In the genomic region with DNA sequence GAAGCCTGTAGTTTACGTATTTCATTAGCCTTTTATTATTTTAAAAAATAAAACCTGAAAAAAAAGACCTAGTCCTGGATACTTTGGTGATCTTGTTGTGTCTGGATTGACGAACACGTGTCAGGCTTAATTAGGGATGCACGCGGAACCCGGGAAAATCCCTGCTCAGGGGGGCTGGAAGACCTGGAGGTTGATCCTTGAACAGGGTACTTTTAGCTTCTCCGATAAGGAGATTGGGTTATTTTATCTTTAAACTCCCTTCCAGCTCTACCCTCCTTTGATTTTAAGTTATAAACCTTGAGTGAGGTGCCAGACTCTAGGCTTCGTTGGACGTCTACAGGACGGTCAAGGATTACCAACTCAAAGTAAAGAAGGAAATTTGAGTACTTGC, we compare ENCODE assay signal across 8 cellular contexts. TPM values are rescaled to one million over a fixed set of nuclear protein-coding genes. Genes with fewer than 3 reads are reported as not detected.
DNase-seq lines count a peak whose midpoint lies in the region; ATAC-seq, FAIRE-seq and TF ChIP-seq lines count a peak whose summit lies in the region.

No MANE protein-coding gene starts in this region.

- H2BK15ac ChIP-seq in IMR-90 (ENCODE audit: low read depth, low read length) = no peak overlapping the region

- dilution Hi-C loops in IMR-90 (cut with HindIII; ENCODE audit: low sequenced_read_pairs, unreplicated experiment) = no loop called here

- peak overlapping the region; percentile 92 for H3K23ac ChIP-seq in IMR-90 (ENCODE audit: low read depth, low read length)

- H2BK20ac ChIP-seq in IMR-90 (ENCODE audit: low read depth, low read length) = no peak overlapping the region

- peaks cover 15% of the 10 kb centered on the region for H3K36me3 ChIP-seq in IMR-90 (ENCODE audit: control insufficient read depth, insufficient read depth, low read length)

- H2AFZ ChIP-seq in IMR-90 (replicated peaks; ENCODE audit: low read length, poor library complexity) = peak overlapping the region; percentile 96

- H3K27me3 Mint-ChIP-seq in activated T-cell treated with anti-CD3 and anti-CD28 coated beads, Interleukin-2, amount 50 U/mL, for 72 hours (ENCODE audit: low read depth) = no peaks in the 10 kb centered on the region
- H3K27me3 Mint-ChIP-seq in naive B cell = no peaks in the 10 kb centered on the region

- H3K14ac ChIP-seq in IMR-90 (replicated peaks; ENCODE audit: low read depth, low read length) = peak overlapping the region; percentile 77

- peak overlapping the region; percentile 53; the same call in 1 of the 2 replicates for H3K56ac ChIP-seq in IMR-90 (ENCODE audit: extremely low read depth, insufficient read depth, low read length)

- peaks cover 6% of the 10 kb centered on the region for H3K4me1 ChIP-seq in IMR-90 (ENCODE audit: control insufficient read depth, insufficient read depth, low read length)

- intact Hi-C loops in IMR-90 (cut with micrococcal nuclease) = loop anchor here (10.0 kb wide), 1 partner anchor 161 kb away; the partner anchor contains the start of gene YBX1

- peaks cover 8 to 18% of the 10 kb centered on the region in 2 donors for H3K36me3 Mint-ChIP-seq in activated T-cell treated with anti-CD3 and anti-CD28 coated beads, Interleukin-2, amount 50 U/mL, for 72 hours (ENCODE audit: insufficient read depth in 2 of 2)
- H3K36me3 Mint-ChIP-seq in naive B cell = peaks cover 3 to 10% of the 10 kb centered on the region in 2 donors

- H2AK9ac ChIP-seq in IMR-90 (replicated peaks; ENCODE audit: low read depth, low read length, poor library complexity) = peak overlapping the region; percentile 97

- in situ Hi-C loops in IMR-90 (cut with MboI; ENCODE audit: low sequenced_read_pairs) = no loop called here

- peak overlapping the region; percentile 48; the same call in 1 of the 2 replicates for H3K18ac ChIP-seq in IMR-90 (ENCODE audit: low read depth, low read length)

- peak overlapping the region; percentile 92 for H3K4me2 ChIP-seq in IMR-90 (ENCODE audit: low read depth, low read length)

- H3K9me1 ChIP-seq in IMR-90 (ENCODE audit: insufficient read depth, low read length) = peaks cover 15% of the 10 kb centered on the region

- H3K27ac Mint-ChIP-seq in activated T-cell treated with anti-CD3 and anti-CD28 coated beads, Interleukin-2, amount 50 U/mL, for 72 hours = peak overlapping the region; percentile 73
- H3K27ac Mint-ChIP-seq in naive B cell = peak overlapping the region in 2 of 6 donors; percentile 77 to 80

- no peak for TF ChIP-seq RAD21 in IMR-90 (IDR thresholded peaks at IDR 0.05; ENCODE audit: low read length)

- peaks cover 54% of the 10 kb centered on the region for H3K4me1 Mint-ChIP-seq in activated T-cell treated with anti-CD3 and anti-CD28 coated beads, Interleukin-2, amount 50 U/mL, for 72 hours (ENCODE audit: low read depth)
- peaks cover 24 to 34% (median 28%) of the 10 kb centered on the region in 3 donors for H3K4me1 Mint-ChIP-seq in naive B cell

- H3K79me1 ChIP-seq in IMR-90 (ENCODE audit: low read depth in 1 of 2, low read length in 2 of 2) = peaks cover 18 to 33% of the 10 kb centered on the region in 2 experiments

- CTCF ChIA-PET in IMR-90 (lab: Yijun Ruan, JAX) = interaction anchor here (0.7 to 1.0 kb wide), 6 partner anchors 20 to 239 kb away, joined by 3 to 4 read pairs (median 3); no protein-coding TSS in a partner anchor

- H4K91ac ChIP-seq in IMR-90 (ENCODE audit: insufficient read depth, low read depth, low read length) = peak overlapping the region; percentile 70

- ATAC-seq in activated T-cell treated with anti-CD3 and anti-CD28 coated beads, Interleukin-2, amount 50 U/mL, for 72 hours (replicated peaks in 1 of 2) = peak; percentile 1 to 8
- peak; percentile 18 for ATAC-seq in IMR-90 (ENCODE audit: low read depth)
- ATAC-seq in naive B cell (ENCODE audit: low read depth in 2 of 2) = peak; percentile 3 to 6
- no peak for ATAC-seq in HG03342 (IDR thresholded peaks at IDR 0.05; ENCODE audit: unreplicated experiment)

- peak overlapping the region; percentile 48 for H3K4ac ChIP-seq in IMR-90 (ENCODE audit: low read depth, low read length)

- H3K4me3 Mint-ChIP-seq in activated T-cell treated with anti-CD3 and anti-CD28 coated beads, Interleukin-2, amount 50 U/mL, for 72 hours = peak overlapping the region; percentile 94 to 98
- H3K4me3 Mint-ChIP-seq in naive B cell = peak overlapping the region; percentile 88 to 97 (median 96)

- no peak for TF ChIP-seq POLR2A in IMR-90 (IDR thresholded peaks at IDR 0.05; ENCODE audit: low read depth, low read length)

- peaks cover 0 to 2% of the 10 kb centered on the region in 2 donors for H3K9me3 Mint-ChIP-seq in activated T-cell treated with anti-CD3 and anti-CD28 coated beads, Interleukin-2, amount 50 U/mL, for 72 hours
- peaks cover 0 to 2% (median 0%) of the 10 kb centered on the region in 7 donors for H3K9me3 Mint-ChIP-seq in naive B cell

- H2AK5ac ChIP-seq in IMR-90 (ENCODE audit: low read depth, low read length) = no peak overlapping the region

- H2BK5ac ChIP-seq in IMR-90 (ENCODE audit: low read depth, low read length, poor library complexity, severe bottlenecking) = no peak overlapping the region

- peak overlapping the region; percentile 54 to 79 for H4K8ac ChIP-seq in IMR-90 (ENCODE audit: low read depth in 2 of 2, low read length in 2 of 2)

- peak overlapping the region; percentile 73 for H3K9ac ChIP-seq in IMR-90 (ENCODE audit: low read depth, low read length)

- POLR2A ChIA-PET in IMR-90 (lab: Charles Lee; ENCODE audit: unreplicated experiment) = interaction anchor here (0.6 to 0.7 kb wide), 3 partner anchors 12 to 288 kb away, joined by 3 to 6 read pairs (median 6); no protein-coding TSS in a partner anchor

- H2BK120ac ChIP-seq in IMR-90 (ENCODE audit: low read depth, low read length) = 0 out of 2 replicates have a peak overlapping the region, but pooled peaks have one; percentile 17

- H3K9me3 ChIP-seq in IMR-90 (ENCODE audit: control insufficient read depth, insufficient read depth, low read length) = 0 out of 2 replicates have a peak, but pooled peaks cover 2% of the 10 kb centered on the region

- H3K27ac ChIP-seq in IMR-90 (ENCODE audit: insufficient read depth, low read length) (peak overlapping the region; percentile 41), coronary artery (peak overlapping the region in 1 of 2 donors; percentile 11)

- no CpG with 5 or more reads among the region's 10 CpGs for WGBS in IMR-90 (ENCODE audit: extremely low coverage in 2 of 2, insufficient read length in 1 of 2), 2 experiments

- no peaks in the 10 kb centered on the region for H4K20me1 ChIP-seq in IMR-90 (ENCODE audit: insufficient read depth, low read length)

- TF ChIP-seq CTCF in IMR-90 (conservative IDR thresholded peaks at IDR 0.05; ENCODE audit: low read depth, low read length) = no peak
- no peak for TF ChIP-seq CTCF in coronary artery (IDR thresholded peaks at IDR 0.05)

- FAIRE-seq in RCC 7860 (lab: Jason Lieb, UNC) = no peak

- no peaks in the 10 kb centered on the region for H3K27me3 ChIP-seq in IMR-90 (ENCODE audit: control insufficient read depth, insufficient read depth, low read length)

- H3K4me3 ChIP-seq in IMR-90 (ENCODE audit: insufficient read depth, low read depth, low read length) (peak overlapping the region; percentile 67), coronary artery (peak overlapping the region; percentile 97)

- no TSS peak for BruUV-seq in IMR-90 (replicated peaks; lab: Mats Ljungman, UMichigan)

- DNase-seq in activated T-cell treated with anti-CD3 and anti-CD28 coated beads, Interleukin-2, amount 50 U/mL, for 72 hours = no peak
- DNase-seq in activated T-cell treated with anti-CD3 and anti-CD28 coated beads, Interleukin-2, amount 50 U/mL, for 48 hours = no peak
- DNase-seq in IMR-90 (no peak), coronary artery (ENCODE audit: low spot score) (no peak), naive B cell (no peak), RCC 7860 (ENCODE audit: low spot score) (no peak), NCI-H1694 treated with DMSO at 0.1 percent for 48 hours (lab: John Stamatoyannopoulos, UW) (no peak)

- H4K5ac ChIP-seq in IMR-90 (ENCODE audit: low read depth, low read length) = peak overlapping the region; percentile 65

TF ChIP-seq in IMR-90, 13 proteins besides CTCF, POLR2A, EP300 and RAD21 (continues in another document):
- TF ChIP-seq BHLHE40 (IDR thresholded peaks at IDR 0.05; ENCODE audit: low read depth, low read length) (no peak), SMC3 (IDR thresholded peaks at IDR 0.05; ENCODE audit: low read depth, low read length) (no peak), CHD1 (IDR thresholded peaks at IDR 0.05; ENCODE audit: low read depth, low read length) (no peak), RCOR1 (IDR thresholded peaks at IDR 0.05; ENCODE audit: insufficient replicate concordance, low read length) (no peak), FOS (IDR thresholded peaks at IDR 0.05; ENCODE audit: low read depth, low read length) (no peak)

RNA-seq across cellular contexts. Expression of gene ZNF691, which starts 0.6 kb away (rescaled TPM):
- 10 to 100 TPM in 1 of 2 donors, 1 to 10 TPM in 1; 9.8 to 11.1 TPM for total RNA-seq in activated T-cell treated with anti-CD3 and anti-CD28 coated beads, Interleukin-2, amount 50 U/mL, for 72 hours
- 13.6 and 15.3 TPM in 2 replicates for total RNA-seq in IMR-90 (2012; rRNA removed)
- 6.2 and 6.8 TPM in 2 replicates for polyA plus RNA-seq in IMR-90 (2012; rRNA removed)
- 3.5 and 3.7 TPM in 2 replicates for polyA plus RNA-seq in IMR-90 (2012; cell fraction: cytosol; rRNA removed)
- polyA plus RNA-seq in IMR-90 (2012; cell fraction: nucleus; rRNA removed; ENCODE audit: low replicate concordance) = 16.7 and 23.4 TPM in 2 replicates
- polyA plus RNA-seq in naive B cell (ENCODE audit: low read depth in 6 of 6) = 10 to 100 TPM in 2 of 6 donors, 1 to 10 TPM in 3, not detected in 1; 6.2 to 13.4 (median 9.4) TPM

RNA-seq across cellular contexts. Expression of gene SVBP, which starts 28.7 kb away (rescaled TPM):
- 10 to 100 TPM; 19.4 to 20.0 TPM for total RNA-seq in activated T-cell treated with anti-CD3 and anti-CD28 coated beads, Interleukin-2, amount 50 U/mL, for 72 hours
- total RNA-seq in IMR-90 (2012; rRNA removed) = 9.7 and 12.2 TPM in 2 replicates
- 10.5 and 11.5 TPM in 2 replicates for polyA plus RNA-seq in IMR-90 (2012; rRNA removed)
- 3.8 and 12.8 TPM in 2 replicates for polyA plus RNA-seq in IMR-90 (2012; cell fraction: cytosol; rRNA removed)
- 0.52 and 5.8 TPM in 2 replicates for polyA plus RNA-seq in IMR-90 (2012; cell fraction: nucleus; rRNA removed; ENCODE audit: low replicate concordance)
- polyA plus RNA-seq in naive B cell (ENCODE audit: low read depth in 6 of 6) = 10 to 100 TPM; 51.0 to 73.2 (median 65.8) TPM

RNA-seq across cellular contexts. Expression of gene ERMAP, which starts 28.9 kb away (rescaled TPM):
- total RNA-seq in activated T-cell treated with anti-CD3 and anti-CD28 coated beads, Interleukin-2, amount 50 U/mL, for 72 hours = 10 to 100 TPM in 1 of 2 donors, 1 to 10 TPM in 1; 8.4 to 10.0 TPM
- 5.0 and 5.6 TPM in 2 replicates for total RNA-seq in IMR-90 (2012; rRNA removed)
- polyA plus RNA-seq in IMR-90 (2012; rRNA removed) (5.9 and 7.2 TPM in 2 replicates), naive B cell (ENCODE audit: low read depth in 6 of 6) (1 to 10 TPM in 5 of 6 donors, not detected in 1; 2.2 to 3.7 (median 2.6) TPM)
- 3.4 and 3.6 TPM in 2 replicates for polyA plus RNA-seq in IMR-90 (2012; cell fraction: cytosol; rRNA removed)
- 8.3 and 25.2 TPM in 2 replicates for polyA plus RNA-seq in IMR-90 (2012; cell fraction: nucleus; rRNA removed; ENCODE audit: low replicate concordance)
